In genomic region chr19:42695811-42696503, GRCh38 we compare ENCODE assay signal across 11 cellular contexts. TPM values are rescaled to one million over a fixed set of nuclear protein-coding genes. Genes with fewer than 3 reads are reported as not detected.
"Had no signal": no experiment of that assay in that cellular context is flagged by ENCODE, and none has a peak within 500 bp of the region (broad histone marks: within the 10 kb centered on the region; RNA-seq: fewer than 3 reads in every experiment).

No MANE protein-coding gene starts in this region.

- H3K4me3 Mint-ChIP-seq: HFFc6, IgD-negative memory B cell had no signal

- ATAC-seq: HCT116, HepG2 had no signal

- DNase-seq: GM23248, GOT3, H7, HFFc6, KBM-7 had no signal

- H3K4me3 ChIP-seq: GM23248, HAP-1 had no signal

- H3K9me3 ChIP-seq: HAP-1 had no signal

- H3K9me3 Mint-ChIP-seq: HFFc6 had no signal

- H3K4me1 Mint-ChIP-seq: IgD-negative memory B cell had no signal

- H3K9ac ChIP-seq: GM23248 had no signal

- H3K36me3 ChIP-seq: HAP-1 had no signal

- H3K27ac Mint-ChIP-seq: HFFc6, IgD-negative memory B cell had no signal

- H3K36me3 Mint-ChIP-seq: IgD-negative memory B cell had no signal

- H3K4me1 ChIP-seq: HAP-1 had no signal

- H3K27ac ChIP-seq: GM23248, HL-60 had no signal

- H2AFZ ChIP-seq: GM23248 had no signal

RNA-seq across cellular contexts. Expression of gene PSG3, which starts 44.3 kb away (rescaled TPM):
- total RNA-seq: GM23248, H7, HepG2, HFFc6, HT1080 had no signal
